ENCODE assay signal across 8 cellular contexts in the genomic region with DNA sequence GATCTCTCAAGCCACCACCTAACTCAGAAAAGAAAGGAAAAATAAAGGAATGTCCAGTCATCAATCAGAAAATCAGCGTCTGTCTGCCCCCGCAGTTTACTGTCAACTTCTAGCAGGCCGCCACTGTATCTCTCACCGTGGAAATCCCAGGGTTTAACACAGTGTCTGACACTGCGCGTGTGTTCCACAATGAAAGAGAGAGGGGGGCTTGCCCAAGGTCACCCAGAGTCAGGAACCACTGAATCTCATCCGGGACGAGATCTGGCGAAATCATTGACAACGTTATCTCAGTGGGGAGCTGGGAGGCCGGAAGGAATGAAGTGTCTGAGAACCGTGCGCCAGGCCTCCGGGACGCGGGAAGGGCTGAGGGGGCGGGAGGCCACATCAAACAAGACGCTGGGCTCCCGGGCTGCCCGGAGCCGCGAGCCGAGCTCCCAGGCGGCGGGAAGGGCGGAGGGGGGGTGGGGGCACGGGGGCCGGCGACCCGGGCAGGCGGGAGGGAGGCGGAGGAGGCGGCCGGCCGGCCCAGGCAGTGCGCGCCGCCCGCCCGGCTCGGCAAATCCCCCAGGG. TPM values are rescaled to one million over a fixed set of nuclear protein-coding genes. Genes with fewer than 3 reads are reported as not detected.
A peak's percentile ranks its signal among the peaks of the same experiment; 100 is the strongest.
DNase-seq lines count a peak whose midpoint lies in the region; ATAC-seq, FAIRE-seq and TF ChIP-seq lines count a peak whose summit lies in the region.

No MANE protein-coding gene starts in this region.

- no peaks in the 10 kb centered on the region for H3K36me3 Mint-ChIP-seq in activated T-cell treated with anti-CD3 and anti-CD28 coated beads, Interleukin-2, amount 50 U/mL, for 24 hours (ENCODE audit: low read depth)
- no peaks in the 10 kb centered on the region for H3K36me3 Mint-ChIP-seq in glutamatergic neuron (ENCODE audit: unreplicated experiment)

- no peaks in the 10 kb centered on the region for H4K20me1 ChIP-seq in MM.1S (ENCODE audit: insufficient read depth, low read length)

- no peaks in the 10 kb centered on the region for H3K9me3 Mint-ChIP-seq in activated T-cell treated with anti-CD3 and anti-CD28 coated beads, Interleukin-2, amount 50 U/mL, for 24 hours
- H3K9me3 Mint-ChIP-seq in glutamatergic neuron (ENCODE audit: unreplicated experiment) = peaks cover 4% of the 10 kb centered on the region

- no peak for TF ChIP-seq CTCF in MM.1S (IDR thresholded peaks at IDR 0.05; ENCODE audit: low read length)
- no peak for TF ChIP-seq CTCF in glutamatergic neuron (IDR thresholded peaks at IDR 0.05; ENCODE audit: partially characterized antibody, unreplicated experiment)
- TF ChIP-seq CTCF in pancreas (IDR thresholded peaks at IDR 0.05) = no peak

- 1 to 2% methylated on average over 29 to 41 of the region's 41 CpGs for WGBS in pancreas, 2 donors

- no peak for FAIRE-seq in pancreas (lab: Jason Lieb, UNC)

- H3K27ac Mint-ChIP-seq in activated T-cell treated with anti-CD3 and anti-CD28 coated beads, Interleukin-2, amount 50 U/mL, for 24 hours = peak overlapping the region; percentile 81
- H3K27ac Mint-ChIP-seq in glutamatergic neuron (ENCODE audit: unreplicated experiment) = peak overlapping the region; percentile 3

- H3K27ac ChIP-seq in MM.1S (ENCODE audit: low read length) = no peak overlapping the region
- peak overlapping the region; percentile 57 to 98 (median 96) for H3K27ac ChIP-seq in pancreas

- H3K4me1 ChIP-seq in MM.1S (ENCODE audit: low read length) = peaks cover 47% of the 10 kb centered on the region
- peaks cover 16 to 27% (median 25%) of the 10 kb centered on the region in 3 donors for H3K4me1 ChIP-seq in pancreas

- H3K4me3 ChIP-seq in MM.1S (ENCODE audit: low read length) (no peak overlapping the region), pancreas (peak overlapping the region in 3 of 4 donors; percentile 16 to 46 (median 36))

- peak overlapping the region; percentile 72 for H3K4me3 Mint-ChIP-seq in activated T-cell treated with anti-CD3 and anti-CD28 coated beads, Interleukin-2, amount 50 U/mL, for 24 hours
- H3K4me3 Mint-ChIP-seq in glutamatergic neuron (ENCODE audit: unreplicated experiment) = peak overlapping the region; percentile 64

- ATAC-seq in pancreas = no peak
- no peak for ATAC-seq in GM19351 (IDR thresholded peaks at IDR 0.05; ENCODE audit: unreplicated experiment)
- no peak for ATAC-seq in GM18517 (IDR thresholded peaks at IDR 0.05; ENCODE audit: unreplicated experiment)

- H2AFZ ChIP-seq in MM.1S (ENCODE audit: low read length) = no peak overlapping the region

- no peak overlapping the region for H3K9ac ChIP-seq in MM.1S (ENCODE audit: low read length)

- DNase-seq in ELR (ENCODE audit: low read depth) = peak; percentile 58
- DNase-seq in MM.1S = no peak
- peak; percentile 67 for DNase-seq in activated T-cell treated with anti-CD3 and anti-CD28 coated beads, Interleukin-2, amount 50 U/mL, for 24 hours
- no peak for DNase-seq in glutamatergic neuron
- DNase-seq in pancreas = peak; percentile 60 to 84 (median 72)
- no peak for DNase-seq in NCI-H446 (lab: John Stamatoyannopoulos, UW)

- H3K9me3 ChIP-seq in MM.1S (replicated peaks; ENCODE audit: insufficient read depth, low read length) (no peaks in the 10 kb centered on the region), pancreas (no peaks in the 10 kb centered on the region)

- H3K27me3 ChIP-seq in MM.1S (replicated peaks; ENCODE audit: insufficient read depth, low read length) (peaks cover 5% of the 10 kb centered on the region; the same call in 1 of the 2 replicates), pancreas (no peaks in the 10 kb centered on the region)

- H3K36me3 ChIP-seq in MM.1S (replicated peaks; ENCODE audit: insufficient read depth, low read length) (no peaks in the 10 kb centered on the region), pancreas (no peaks in the 10 kb centered on the region)

- intact Hi-C loops in pancreas (cut with DNase I) = loop anchor here in 2 of 3 donors (10.0 kb wide), 3 partner anchors 59 to 349 kb away; no protein-coding TSS in a partner anchor

- H3K9me2 ChIP-seq in MM.1S (replicated peaks; ENCODE audit: insufficient read depth, low read length) = no peaks in the 10 kb centered on the region

- peak overlapping the region; percentile 36; the same call in 1 of the 2 replicates for H3K4me2 ChIP-seq in MM.1S (ENCODE audit: low read depth, low read length)

- H3K79me2 ChIP-seq in MM.1S (ENCODE audit: low read length) = 0 out of 2 replicates have a peak, but pooled peaks cover 6% of the 10 kb centered on the region

- H3K4me1 Mint-ChIP-seq in activated T-cell treated with anti-CD3 and anti-CD28 coated beads, Interleukin-2, amount 50 U/mL, for 24 hours (ENCODE audit: low read depth) = peaks cover 46% of the 10 kb centered on the region
- peaks cover 31% of the 10 kb centered on the region for H3K4me1 Mint-ChIP-seq in glutamatergic neuron (ENCODE audit: low read depth, unreplicated experiment)

- peaks cover 80% of the 10 kb centered on the region for H3F3A ChIP-seq in MM.1S (ENCODE audit: insufficient read depth, low read length)

- peaks cover 74% of the 10 kb centered on the region for H3K27me3 Mint-ChIP-seq in activated T-cell treated with anti-CD3 and anti-CD28 coated beads, Interleukin-2, amount 50 U/mL, for 24 hours
- peaks cover 16% of the 10 kb centered on the region for H3K27me3 Mint-ChIP-seq in glutamatergic neuron (ENCODE audit: unreplicated experiment)

RNA-seq across cellular contexts. Expression of a gene that starts 2.2 kb away (rescaled TPM):
- total RNA-seq in glutamatergic neuron (ENCODE audit: unreplicated experiment) = 0.34 TPM
- total RNA-seq in pancreas = 10 to 100 TPM; 15.7 to 51.6 (median 36.3) TPM
- 10 to 100 TPM; 22.3 to 68.5 TPM for polyA plus RNA-seq in pancreas

Comparison
In these comparisons a context has a peak if more than half of its experiments do, and no peak if none do; other contexts are left out.
1. DNase-seq: peak in ELR (single experiment), activated T-cell treated with anti-CD3 and anti-CD28 coated beads, Interleukin-2, amount 50 U/mL, for 24 hours (single experiment) and pancreas (6 of 6); none in MM.1S (single experiment), glutamatergic neuron (single experiment) and NCI-H446 (0 of 2).
2. RNA of a gene that starts 2.2 kb away (total RNA-seq): 15.7 to 51.6 TPM in pancreas; 0.34 TPM in glutamatergic neuron (single experiment); every median in the first group is over 10 times any median in the second.